14 cellular contexts compared by ENCODE assay signal in the genomic region with DNA sequence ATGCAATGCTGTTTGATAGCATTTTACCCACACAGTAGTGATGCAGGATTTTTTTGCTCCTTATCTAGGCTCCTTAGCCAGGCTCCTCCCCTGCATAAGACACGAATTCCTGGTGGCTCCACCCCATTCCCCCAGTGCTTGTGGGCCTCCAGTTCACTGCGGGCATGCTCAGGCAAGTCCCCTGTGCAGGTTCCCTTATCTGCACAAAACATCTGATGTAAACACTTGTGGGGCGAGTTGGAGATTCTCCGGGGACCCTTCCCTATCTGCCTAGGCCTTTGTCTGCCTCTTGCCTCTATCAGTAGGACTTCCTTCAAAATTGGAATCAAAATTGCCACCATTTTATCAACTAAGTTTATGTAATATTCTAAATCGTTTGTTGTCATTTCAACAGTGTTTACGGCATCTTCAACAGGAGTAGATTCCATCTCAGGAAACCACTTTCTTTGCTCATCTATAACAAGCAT. TPM values are rescaled to one million over a fixed set of nuclear protein-coding genes. Genes with fewer than 3 reads are reported as not detected.
DNase-seq lines count a peak whose midpoint lies in the region; TF ChIP-seq lines count a peak whose summit lies in the region.
"Had no signal": no experiment of that assay in that cellular context is flagged by ENCODE, and none has a peak within 500 bp of the region (broad histone marks: within the 10 kb centered on the region; RNA-seq: fewer than 3 reads in every experiment).

No MANE protein-coding gene starts in this region.

- DNase-seq in activated CD4-positive, alpha-beta T cell treated with anti-CD3 and anti-CD28 coated beads, Interleukin-2, amount 10 ng/mL, durations not matched to agents 7 days and 5 days, result peak; percentile 13
- no peak for DNase-seq in activated CD4-positive, alpha-beta T cell treated with anti-CD3 and anti-CD28 coated beads, Interleukin-2, amount 50 U/mL, for 48 hours
- DNase-seq in NCI-H1105 treated with DMSO at 0.1 percent for 48 hours (lab: John Stamatoyannopoulos, UW) (peak; percentile 16), brain microvascular endothelial cell (peak; percentile 78), progenitor cell of endocrine pancreas (ENCODE audit: low spot score, unreplicated experiment) (no peak), mesothelial cell of epicardium (ENCODE audit: low spot score in 2 of 2, unreplicated experiment in 2 of 2) (no peak), NCI-H1694 (lab: John Stamatoyannopoulos, UW) (no peak), dorsolateral prefrontal cortex (no peak)
- DNase-seq: activated T-cell treated with anti-CD3 and anti-CD28 coated beads for 4 hours; heart right ventricle; naive thymus-derived CD4-positive, alpha-beta T cell; NCI-H2081; stimulated activated CD4-positive, alpha-beta T cell treated with anti-CD3 and anti-CD28 coated beads, Interleukin-12 subunit alpha, Interleukin-12 subunit beta, amount 100 ng/mL, for 4 hours; stimulated activated naive B cell treated with anti-CD40 and anti-IgM and Interleukin-4, amounts not matched to agents 10 μg/mL and 1 μg/mL and 100 μg/mL, for 72 hours had no signal

- no peaks in the 10 kb centered on the region for H3K36me3 ChIP-seq in brain microvascular endothelial cell (replicated peaks)
- H3K36me3 ChIP-seq: heart right ventricle had no signal

- H3K27ac ChIP-seq in brain microvascular endothelial cell (peak overlapping the region; percentile 46), dorsolateral prefrontal cortex (no peak overlapping the region)
- H3K27ac ChIP-seq: heart right ventricle had no signal

- TF ChIP-seq CTCF in brain microvascular endothelial cell (IDR thresholded peaks at IDR 0.05; ENCODE audit: low read depth, low read length, missing control alignments), result no peak
- TF ChIP-seq CTCF in progenitor cell of endocrine pancreas (IDR thresholded peaks at IDR 0.05; ENCODE audit: unreplicated experiment), result no peak
- no peak for TF ChIP-seq CTCF in mesothelial cell of epicardium (IDR thresholded peaks at IDR 0.05; ENCODE audit: unreplicated experiment)
- TF ChIP-seq CTCF in dorsolateral prefrontal cortex (IDR thresholded peaks at IDR 0.05 in 54 of 56, conservative IDR thresholded peaks at IDR 0.05 in 2 of 56; ENCODE audit: low read depth in 1 of 56, partially characterized antibody in 56 of 56), result no peak

- H3K27me3 ChIP-seq in brain microvascular endothelial cell (replicated peaks), result no peaks in the 10 kb centered on the region
- no peaks in the 10 kb centered on the region for H3K27me3 ChIP-seq in dorsolateral prefrontal cortex

- H3K27me3 Mint-ChIP-seq in activated CD4-positive, alpha-beta T cell treated with anti-CD3 and anti-CD28 coated beads, Interleukin-2, amount 10 ng/mL, durations not matched to agents 7 days and 5 days, result peaks cover 15% of the 10 kb centered on the region
- H3K27me3 Mint-ChIP-seq in progenitor cell of endocrine pancreas (no peaks in the 10 kb centered on the region), mesothelial cell of epicardium (ENCODE audit: low read depth) (peaks cover 3% of the 10 kb centered on the region)

- peak overlapping the region; percentile 26 for H3K27ac Mint-ChIP-seq in activated CD4-positive, alpha-beta T cell treated with anti-CD3 and anti-CD28 coated beads, Interleukin-2, amount 10 ng/mL, durations not matched to agents 7 days and 5 days
- peak overlapping the region; percentile 44 for H3K27ac Mint-ChIP-seq in progenitor cell of endocrine pancreas
- H3K27ac Mint-ChIP-seq in mesothelial cell of epicardium, result no peak overlapping the region
- H3K27ac Mint-ChIP-seq: stimulated activated naive B cell treated with anti-CD40 and anti-IgM and Interleukin-4, amounts not matched to agents 10 μg/mL and 1 μg/mL and 100 μg/mL, for 72 hours had no signal

- intact Hi-C loops in dorsolateral prefrontal cortex (cut with DNase I), result no loop called here

- CTCF ChIA-PET in activated CD4-positive, alpha-beta T cell treated with anti-CD3 and anti-CD28 coated beads, Interleukin-2, amount 10 ng/mL, durations not matched to agents 7 days and 5 days (lab: Charles Lee), result no interaction called here

- peaks cover 27% of the 10 kb centered on the region for H3K4me1 Mint-ChIP-seq in activated CD4-positive, alpha-beta T cell treated with anti-CD3 and anti-CD28 coated beads, Interleukin-2, amount 10 ng/mL, durations not matched to agents 7 days and 5 days
- H3K4me1 Mint-ChIP-seq in progenitor cell of endocrine pancreas (ENCODE audit: low read depth), result peaks cover 10% of the 10 kb centered on the region
- H3K4me1 Mint-ChIP-seq in mesothelial cell of epicardium, result peaks cover 6% of the 10 kb centered on the region

- POLR2A ChIA-PET in activated CD4-positive, alpha-beta T cell treated with anti-CD3 and anti-CD28 coated beads, Interleukin-2, amount 10 ng/mL, durations not matched to agents 7 days and 5 days (lab: Charles Lee), result no interaction called here

- H3K36me3 Mint-ChIP-seq in activated CD4-positive, alpha-beta T cell treated with anti-CD3 and anti-CD28 coated beads, Interleukin-2, amount 10 ng/mL, durations not matched to agents 7 days and 5 days (ENCODE audit: low read depth), result peaks cover 4% of the 10 kb centered on the region
- H3K36me3 Mint-ChIP-seq in progenitor cell of endocrine pancreas (ENCODE audit: insufficient read depth) (no peaks in the 10 kb centered on the region), mesothelial cell of epicardium (peaks cover 2% of the 10 kb centered on the region)
- H3K36me3 Mint-ChIP-seq: stimulated activated naive B cell treated with anti-CD40 and anti-IgM and Interleukin-4, amounts not matched to agents 10 μg/mL and 1 μg/mL and 100 μg/mL, for 72 hours had no signal

- H3K4me3 Mint-ChIP-seq in activated CD4-positive, alpha-beta T cell treated with anti-CD3 and anti-CD28 coated beads, Interleukin-2, amount 10 ng/mL, durations not matched to agents 7 days and 5 days, result no peak overlapping the region
- H3K4me3 Mint-ChIP-seq in progenitor cell of endocrine pancreas (ENCODE audit: low read depth) (no peak overlapping the region), mesothelial cell of epicardium (no peak overlapping the region)
- H3K4me3 Mint-ChIP-seq: naive thymus-derived CD4-positive, alpha-beta T cell; stimulated activated naive B cell treated with anti-CD40 and anti-IgM and Interleukin-4, amounts not matched to agents 10 μg/mL and 1 μg/mL and 100 μg/mL, for 72 hours had no signal

- H3K9me3 Mint-ChIP-seq in activated CD4-positive, alpha-beta T cell treated with anti-CD3 and anti-CD28 coated beads, Interleukin-2, amount 10 ng/mL, durations not matched to agents 7 days and 5 days, result peaks cover 3% of the 10 kb centered on the region
- H3K9me3 Mint-ChIP-seq in progenitor cell of endocrine pancreas (ENCODE audit: low read depth) (peaks cover 3% of the 10 kb centered on the region), mesothelial cell of epicardium (peaks cover 15% of the 10 kb centered on the region)
- H3K9me3 Mint-ChIP-seq: stimulated activated naive B cell treated with anti-CD40 and anti-IgM and Interleukin-4, amounts not matched to agents 10 μg/mL and 1 μg/mL and 100 μg/mL, for 72 hours had no signal

- in situ Hi-C loops in brain microvascular endothelial cell (cut with HindIII; ENCODE audit: low pct_ligation_motif_present, low sequenced_read_pairs), result no loop called here

- no peak overlapping the region for H3K4me3 ChIP-seq in brain microvascular endothelial cell (ENCODE audit: low read depth, low read length)
- H3K4me3 ChIP-seq in dorsolateral prefrontal cortex, result no peak overlapping the region
- H3K4me3 ChIP-seq: heart right ventricle had no signal

RNA-seq across cellular contexts. Expression of a gene that starts 5.4 kb away (rescaled TPM):
- total RNA-seq in activated CD4-positive, alpha-beta T cell treated with anti-CD3 and anti-CD28 coated beads, Interleukin-2, amount 10 ng/mL, durations not matched to agents 7 days and 5 days, result 10 to 100 TPM; 74.4 to 74.8 TPM
- total RNA-seq in progenitor cell of endocrine pancreas, result 23.0 and 23.9 TPM in 2 replicates
- 7.8 to 9.5 TPM (median 9.3 TPM) in 3 replicates for total RNA-seq in mesothelial cell of epicardium
- 10 to 100 TPM in 68 of 120 experiments, 1 to 10 TPM in 52; 6.3 to 23.7 (median 10.4) TPM for total RNA-seq in dorsolateral prefrontal cortex

Comparison
In these comparisons a context has a peak if more than half of its experiments do, and no peak if none do; other contexts are left out.
1. DNase-seq: peak in activated CD4-positive, alpha-beta T cell treated with anti-CD3 and anti-CD28 coated beads, Interleukin-2, amount 10 ng/mL, durations not matched to agents 7 days and 5 days (single experiment), NCI-H1105 treated with DMSO at 0.1 percent for 48 hours (single experiment) and brain microvascular endothelial cell (single experiment); none in activated CD4-positive, alpha-beta T cell treated with anti-CD3 and anti-CD28 coated beads, Interleukin-2, amount 50 U/mL, for 48 hours (0 of 2), progenitor cell of endocrine pancreas (single experiment), mesothelial cell of epicardium (0 of 2), NCI-H1694 (single experiment) and dorsolateral prefrontal cortex (0 of 10).